ENCODE assay signal across 30 cellular contexts in the genomic region with DNA sequence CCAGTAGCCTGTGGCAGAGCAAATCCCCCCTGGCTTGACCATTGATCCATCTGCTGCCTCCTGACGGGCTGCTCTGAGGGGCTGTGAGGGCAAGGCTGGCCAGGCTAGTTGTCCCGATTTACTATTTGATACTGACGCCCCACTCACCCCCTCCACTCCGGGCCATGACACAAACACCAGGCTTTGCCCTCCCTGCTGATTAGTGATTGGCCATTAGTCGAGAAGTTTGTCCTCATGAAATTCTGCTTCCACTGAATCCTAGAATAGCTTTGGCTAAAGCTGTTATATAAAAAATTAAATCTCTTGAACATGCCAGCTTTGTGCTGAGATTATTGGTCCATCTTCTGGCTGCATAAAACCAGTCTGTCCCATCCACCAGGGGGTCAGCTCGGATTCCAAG. TPM values are rescaled to one million over a fixed set of nuclear protein-coding genes. Genes with fewer than 3 reads are reported as not detected.
"Had no signal": no experiment of that assay in that cellular context is flagged by ENCODE, and none has a peak within 500 bp of the region (broad histone marks: within the 10 kb centered on the region; RNA-seq: fewer than 3 reads in every experiment).

Gene GABRR2 (minus strand): TSS at position 101 of the 400 bp plus-strand sequence. CDS start 134 bp downstream, outside the sequence.

- DNase-seq: activated CD4-positive, alpha-beta T cell treated with anti-CD3 and anti-CD28 coated beads for 1 hour; activated CD4-positive, alpha-beta T cell treated with anti-CD3 and anti-CD28 coated beads, Interleukin-2, amount 10 ng/mL, durations not matched to agents 24 days and 14 days; activated CD4-positive, alpha-beta T cell treated with anti-CD3 and anti-CD28 coated beads, Interleukin-2, amount 50 U/mL, for 4 hours; activated CD4-positive, CD25-positive, alpha-beta regulatory T cell; activated CD8-positive, alpha-beta T cell treated with anti-CD3 and anti-CD28 coated beads for 36 hours; activated effector memory CD4-positive, alpha-beta T cell treated with anti-CD3 and anti-CD28 coated beads, Interleukin-2, amount 50 U/mL, for 16 hours; activated naive CD4-positive, alpha-beta T cell; activated T-cell treated with anti-CD3 and anti-CD28 coated beads, Interleukin-2, amount 50 U/mL, for 1 hour; activated T-cell treated with anti-CD3 and anti-CD28 coated beads, Interleukin-2, amount 50 U/mL, for 72 hours; adrenal gland; body of pancreas; central memory CD4-positive, alpha-beta T cell; MM.1S; MV-4-11; NCI-H1092; NCI-H1436 treated with DMSO at 0.1 percent for 48 hours; NCI-H1694 treated with DMSO at 0.1 percent for 48 hours; NCI-H2029; NCI-H524 treated with DMSO at 0.1 percent for 48 hours; SHP77; SJCRH30; SK-N-SH had no signal

- H3K4me3 ChIP-seq: adrenal gland, body of pancreas, SJCRH30 had no signal

- ATAC-seq: activated CD8-positive, alpha-beta T cell treated with anti-CD3 and anti-CD28 coated beads for 36 hours; activated T-cell treated with anti-CD3 and anti-CD28 coated beads, Interleukin-2, amount 50 U/mL, for 72 hours; activated T-helper 17 cell treated with anti-CD3 and anti-CD28 coated beads, Interleukin-2, amount 50 U/mL, for 72 hours; body of pancreas; Panc1 had no signal

- H3K36me3 ChIP-seq: adrenal gland, SJCRH30 had no signal

- H3K9me3 Mint-ChIP-seq: activated CD4-positive, alpha-beta T cell treated with anti-CD3 and anti-CD28 coated beads, Interleukin-2, amount 10 ng/mL, durations not matched to agents 24 days and 14 days; activated CD8-positive, alpha-beta T cell treated with anti-CD3 and anti-CD28 coated beads for 36 hours; activated naive CD4-positive, alpha-beta T cell treated with anti-CD3 and anti-CD28 coated beads, Interleukin-2, amount 50 U/mL, for 24 hours; activated T-cell treated with anti-CD3 and anti-CD28 coated beads, Interleukin-2, amount 50 U/mL, for 72 hours; activated T-helper 17 cell treated with anti-CD3 and anti-CD28 coated beads, Interleukin-2, amount 50 U/mL, for 72 hours; T-helper 1 cell treated with Interleukin-12 subunit alpha and Interleukin-12 subunit beta and Interleukin-4 antibody, amounts not matched to agents 30 μg/mL and 1 μg/mL, for 36 hours; T-helper 2 cell treated with Interferon-gamma antibody and Interleukin-4, amounts not matched to agents 5 μg/mL and 100 μg/mL, for 36 hours had no signal

- H3K27ac ChIP-seq: adrenal gland, body of pancreas, KMS-11, SJCRH30 had no signal

- H3K9me3 ChIP-seq: adrenal gland, body of pancreas, SK-N-SH had no signal

- H3K27me3 ChIP-seq: adrenal gland, body of pancreas, SJCRH30 had no signal

- H3K4me3 Mint-ChIP-seq: activated CD4-positive, alpha-beta T cell treated with anti-CD3 and anti-CD28 coated beads, Interleukin-2, amount 10 ng/mL, durations not matched to agents 24 days and 14 days; activated CD8-positive, alpha-beta T cell treated with anti-CD3 and anti-CD28 coated beads for 36 hours; activated naive CD4-positive, alpha-beta T cell treated with anti-CD3 and anti-CD28 coated beads, Interleukin-2, amount 50 U/mL, for 24 hours; activated T-cell treated with anti-CD3 and anti-CD28 coated beads, Interleukin-2, amount 50 U/mL, for 72 hours; activated T-helper 17 cell treated with anti-CD3 and anti-CD28 coated beads, Interleukin-2, amount 50 U/mL, for 72 hours; T-helper 1 cell treated with Interleukin-12 subunit alpha and Interleukin-12 subunit beta and Interleukin-4 antibody, amounts not matched to agents 30 μg/mL and 1 μg/mL, for 36 hours; T-helper 2 cell treated with Interferon-gamma antibody and Interleukin-4, amounts not matched to agents 5 μg/mL and 100 μg/mL, for 36 hours had no signal

- H3K4me1 Mint-ChIP-seq: activated T-helper 17 cell treated with anti-CD3 and anti-CD28 coated beads, Interleukin-2, amount 50 U/mL, for 72 hours had no signal

- H3K27me3 Mint-ChIP-seq: activated CD8-positive, alpha-beta T cell treated with anti-CD3 and anti-CD28 coated beads for 36 hours; activated naive CD4-positive, alpha-beta T cell treated with anti-CD3 and anti-CD28 coated beads, Interleukin-2, amount 50 U/mL, for 24 hours; activated T-helper 17 cell treated with anti-CD3 and anti-CD28 coated beads, Interleukin-2, amount 50 U/mL, for 72 hours had no signal

- H3K27ac Mint-ChIP-seq: activated CD4-positive, alpha-beta T cell treated with anti-CD3 and anti-CD28 coated beads, Interleukin-2, amount 10 ng/mL, durations not matched to agents 24 days and 14 days; activated CD8-positive, alpha-beta T cell treated with anti-CD3 and anti-CD28 coated beads for 36 hours; activated naive CD4-positive, alpha-beta T cell treated with anti-CD3 and anti-CD28 coated beads, Interleukin-2, amount 50 U/mL, for 24 hours; activated T-cell treated with anti-CD3 and anti-CD28 coated beads, Interleukin-2, amount 50 U/mL, for 72 hours; activated T-helper 17 cell treated with anti-CD3 and anti-CD28 coated beads, Interleukin-2, amount 50 U/mL, for 72 hours; T-helper 1 cell treated with Interleukin-12 subunit alpha and Interleukin-12 subunit beta and Interleukin-4 antibody, amounts not matched to agents 30 μg/mL and 1 μg/mL, for 36 hours; T-helper 2 cell treated with Interferon-gamma antibody and Interleukin-4, amounts not matched to agents 5 μg/mL and 100 μg/mL, for 36 hours had no signal

RNA-seq across cellular contexts. Expression of gene GABRR2, which starts in this region (rescaled TPM):
- total RNA-seq: NCI-H460, RPMI7951 had no signal
